In genomic region chr11:76691655-76692054, GRCh38 we compare ENCODE assay signal across 24 cellular contexts. TPM values are rescaled to one million over a fixed set of nuclear protein-coding genes. Genes with fewer than 3 reads are reported as not detected.
"Had no signal": no experiment of that assay in that cellular context is flagged by ENCODE, and none has a peak within 500 bp of the region (broad histone marks: within the 10 kb centered on the region; RNA-seq: fewer than 3 reads in every experiment).

No MANE protein-coding gene starts in this region.

- H3K4me3 ChIP-seq: SJCRH30 had no signal

- ATAC-seq: Panc1, PC-3, SK-N-SH treated with all-trans-retinoic acid at 6 μM for 48 hours had no signal

- H3K27me3 ChIP-seq: SJCRH30 had no signal

- DNase-seq: Kasumi-1; MV-4-11; NCI-H1048; NCI-H1105; NCI-H1417; NCI-H1436 treated with DMSO at 0.1 percent for 48 hours; NCI-H1694; NCI-H187 treated with DMSO at 0.1 percent for 48 hours; NCI-H2081; NCI-H2107; NCI-H2227 treated with DMSO at 0.1 percent for 48 hours; NCI-H524; NCI-H526 treated with DMSO at 0.1 percent for 48 hours; NCI-H774; NK-92 treated with Interleukin-12 subunit alpha and Interleukin-12 subunit beta, amount 100 ng/mL, for 24 hours; PC-3; SHP77 treated with DMSO at 0.1 percent for 48 hours; SJCRH30 had no signal

- H3K36me3 ChIP-seq: SJCRH30 had no signal

- H3K4me1 ChIP-seq: SJCRH30 had no signal

- H3K4me2 ChIP-seq: KMS-11 had no signal

- H3K9ac ChIP-seq: KMS-11 had no signal

- H3K9me3 ChIP-seq: SJCRH30 had no signal

- H3K27ac ChIP-seq: HL-60, KMS-11, RWPE1, SJCRH30 had no signal

RNA-seq across cellular contexts. Expression of gene LRRC32, which starts 21.1 kb away (rescaled TPM):
- total RNA-seq: M059J, PC-3 had no signal
